ENCODE assay signal across 8 cellular contexts in genomic region chr19:47225746-47226425, GRCh38. TPM values are rescaled to one million over a fixed set of nuclear protein-coding genes. Genes with fewer than 3 reads are reported as not detected.
DNase-seq lines count a peak whose midpoint lies in the region; ATAC-seq, FAIRE-seq and TF ChIP-seq lines count a peak whose summit lies in the region.

No MANE protein-coding gene starts in this region.

- TF ChIP-seq CTCF in heart right ventricle (IDR thresholded peaks at IDR 0.05), result peak; percentile 18 to 71 (median 48)
- TF ChIP-seq CTCF in tibial nerve (IDR thresholded peaks at IDR 0.05), result peak; percentile 36 to 90 (median 78)

- H3K9me3 ChIP-seq in adipocyte (ENCODE audit: control insufficient read depth, low read length) (no peaks in the 10 kb centered on the region), heart right ventricle (no peaks in the 10 kb centered on the region), tibial nerve (no peaks in the 10 kb centered on the region)

- 6% methylated on average over 48 to 59 of the region's 59 CpGs for WGBS in heart right ventricle, 2 donors
- 5% methylated on average over 18 to 33 of the region's 59 CpGs for WGBS in tibial nerve, 2 donors

- peak; percentile 56 to 88 (median 73) for ATAC-seq in heart right ventricle

- TF ChIP-seq EP300 in tibial nerve (IDR thresholded peaks at IDR 0.05), result peak in 1 of 2 donors; percentile 99

- intact Hi-C loops in heart right ventricle (cut with DNase I), result loop anchor here in 1 of 10 donors (2.0 kb wide), 1 partner anchor 17 kb away; no protein-coding TSS in a partner anchor

- DNase-seq in DMS79 treated with DMSO at 0.1 percent for 48 hours (lab: John Stamatoyannopoulos, UW) (peak; percentile 79), H54 (ENCODE audit: insufficient read length, low spot score) (no peak), NCI-H1048 (lab: John Stamatoyannopoulos, UW) (peak; percentile 78), SW480 (ENCODE audit: low spot score) (peak; percentile 85), adipocyte (ENCODE audit: low read depth) (peak; percentile 97), heart right ventricle (peak; percentile 89 to 91), pons (ENCODE audit: low spot score) (peak; percentile 85), tibial nerve (ENCODE audit: low spot score in 2 of 2) (peak; percentile 79)

- H3K36me3 ChIP-seq in adipocyte (ENCODE audit: control insufficient read depth, insufficient read depth, low read length, severe bottlenecking) (peaks cover 12% of the 10 kb centered on the region), heart right ventricle (peaks cover 0 to 45% (median 10%) of the 10 kb centered on the region in 9 donors), tibial nerve (peaks cover 0 to 24% (median 7%) of the 10 kb centered on the region in 3 donors)

- peak overlapping the region; percentile 90 for H3K9ac ChIP-seq in adipocyte (ENCODE audit: low read length)

- FAIRE-seq in H54 (lab: Jason Lieb, UNC), result no peak

- H3K27ac ChIP-seq in heart right ventricle, result peak overlapping the region; percentile 96 to 100 (median 100)
- peak overlapping the region; percentile 93 to 100 (median 98) for H3K27ac ChIP-seq in tibial nerve

- H3K4me3 ChIP-seq in adipocyte (ENCODE audit: low read length) (peak overlapping the region; percentile 83), heart right ventricle (peak overlapping the region; percentile 39 to 99 (median 94)), tibial nerve (peak overlapping the region; percentile 44 to 99 (median 67))

- TF ChIP-seq POLR2A in H54 (IDR thresholded peaks at IDR 0.05; ENCODE audit: low read depth, low read length) (peak; percentile 98), tibial nerve (IDR thresholded peaks at IDR 0.05) (peak; percentile 100)

- H3K27me3 ChIP-seq in adipocyte (replicated peaks; ENCODE audit: control insufficient read depth, insufficient read depth, low read length) (no peaks in the 10 kb centered on the region), heart right ventricle (no peaks in the 10 kb centered on the region), tibial nerve (no peaks in the 10 kb centered on the region)

- H3K4me1 ChIP-seq in adipocyte (ENCODE audit: control insufficient read depth, insufficient read depth, low read length), result peaks cover 25% of the 10 kb centered on the region
- H3K4me1 ChIP-seq in heart right ventricle, result peaks cover 7 to 47% (median 34%) of the 10 kb centered on the region in 9 donors
- H3K4me1 ChIP-seq in tibial nerve, result peaks cover 0 to 48% (median 33%) of the 10 kb centered on the region in 4 donors

RNA-seq across cellular contexts. Expression of gene BBC3, which starts 5.1 kb away (rescaled TPM):
- total RNA-seq in heart right ventricle (1 to 10 TPM; 2.4 to 5.5 (median 3.5) TPM), tibial nerve (10 to 100 TPM in 1 of 4 donors, 1 to 10 TPM in 3; 2.8 to 11.0 (median 6.3) TPM)
- 1 to 10 TPM; 4.1 to 6.0 TPM for polyA plus RNA-seq in heart right ventricle

RNA-seq across cellular contexts. Expression of gene CCDC9, which starts 30.4 kb away (rescaled TPM):
- total RNA-seq in heart right ventricle (10 to 100 TPM; 14.2 to 28.7 (median 17.4) TPM), tibial nerve (10 to 100 TPM; 23.8 to 39.0 (median 32.7) TPM)
- polyA plus RNA-seq in heart right ventricle, result 10 to 100 TPM; 15.8 to 31.1 TPM

RNA-seq across cellular contexts. Expression of gene INAFM1, which starts 48.8 kb away (rescaled TPM):
- total RNA-seq in heart right ventricle (10 to 100 TPM in 8 of 10 donors, 1 to 10 TPM in 2; 9.2 to 14.2 (median 11.6) TPM), tibial nerve (10 to 100 TPM in 3 of 4 donors, 1 to 10 TPM in 1; 9.6 to 33.9 (median 25.4) TPM)
- polyA plus RNA-seq in heart right ventricle, result 10 to 100 TPM; 13.7 to 16.4 TPM
